Comparison of ENCODE assay signal across 1 cellular context in genomic region chr10:35126530-35127288, GRCh38.
A peak's percentile ranks its signal among the peaks of the same experiment; 100 is the strongest.
TF ChIP-seq lines count a peak whose summit lies in the region.

Gene CREM, plus strand, starts transcription at chr10:35126846. Its CDS starts 10,990 bp downstream, at chr10:35137836.

TF ChIP-seq in HepG2, 621 proteins besides CTCF, POLR2A, EP300 and RAD21 (continued from another document and continues in another):
- TF ChIP-seq AKNA (CRISPR knock-in tag; IDR thresholded peaks at IDR 0.05; ENCODE audit: borderline replicate concordance) (no peak), ZNF709 (CRISPR knock-in tag; IDR thresholded peaks at IDR 0.05) (no peak), HDAC6 (IDR thresholded peaks at IDR 0.05; ENCODE audit: low read depth, low read length) (no peak), ZSCAN25 (CRISPR knock-in tag; IDR thresholded peaks at IDR 0.05) (no peak), PBX3 (CRISPR knock-in tag; IDR thresholded peaks at IDR 0.05; ENCODE audit: borderline replicate concordance) (no peak), CREB1 (IDR thresholded peaks at IDR 0.05) (peak; percentile 93), CREB1 (CRISPR knock-in tag; IDR thresholded peaks at IDR 0.05) (peak; percentile 72), ZNF263 (CRISPR knock-in tag; IDR thresholded peaks at IDR 0.05) (no peak; the same call in 1 of the 2 replicates), CEBPG (CRISPR knock-in tag; IDR thresholded peaks at IDR 0.05) (no peak), CEBPZ (IDR thresholded peaks at IDR 0.05; ENCODE audit: low read length) (no peak), MLX (CRISPR knock-in tag; IDR thresholded peaks at IDR 0.05) (no peak), THRA (CRISPR knock-in tag; IDR thresholded peaks at IDR 0.05; ENCODE audit: borderline replicate concordance) (no peak), ASH2L (IDR thresholded peaks at IDR 0.05; ENCODE audit: insufficient read length, low read depth, low read length) (peak; percentile 91), TRAFD1 (CRISPR knock-in tag; IDR thresholded peaks at IDR 0.05; ENCODE audit: borderline replicate concordance) (no peak), SP1 (IDR thresholded peaks at IDR 0.05) (no peak), SP1 (CRISPR knock-in tag; IDR thresholded peaks at IDR 0.05) (peak; percentile 42; the same call in 1 of the 2 replicates), SP2 (CRISPR knock-in tag; IDR thresholded peaks at IDR 0.05) (no peak; the same call in 1 of the 2 replicates), PREB (CRISPR knock-in tag; IDR thresholded peaks at IDR 0.05) (no peak), ZNF83 (CRISPR knock-in tag; IDR thresholded peaks at IDR 0.05; ENCODE audit: borderline replicate concordance) (no peak; the same call in 1 of the 2 replicates), ZNF619 (CRISPR knock-in tag; IDR thresholded peaks at IDR 0.05) (no peak), MXD4 (CRISPR knock-in tag; IDR thresholded peaks at IDR 0.05) (0 out of 2 replicates have a peak, but pooled peaks have one; percentile 43), ZSCAN31 (CRISPR knock-in tag; IDR thresholded peaks at IDR 0.05; ENCODE audit: low read depth) (peak; percentile 57), ZNF230 (CRISPR knock-in tag; IDR thresholded peaks at IDR 0.05) (peak; percentile 66; the same call in 1 of the 2 replicates), ZNF629 (CRISPR knock-in tag; conservative IDR thresholded peaks at IDR 0.05) (no peak), ZNF773 (CRISPR knock-in tag; IDR thresholded peaks at IDR 0.05; ENCODE audit: borderline replicate concordance) (0 out of 2 replicates have a peak, but pooled peaks have one; percentile 76), GATAD2A (CRISPR knock-in tag; IDR thresholded peaks at IDR 0.05) (peak; percentile 12; the same call in 1 of the 2 replicates), NFYC (CRISPR knock-in tag; IDR thresholded peaks at IDR 0.05) (no peak), SMARCE1 (IDR thresholded peaks at IDR 0.05; ENCODE audit: borderline replicate concordance) (no peak), ZFP1 (CRISPR knock-in tag; IDR thresholded peaks at IDR 0.05) (no peak), ZBTB39 (CRISPR knock-in tag; IDR thresholded peaks at IDR 0.05) (no peak), TSC22D2 (CRISPR knock-in tag; IDR thresholded peaks at IDR 0.05; ENCODE audit: borderline replicate concordance) (0 out of 2 replicates have a peak, but pooled peaks have one; percentile 49), PHF8 (CRISPR knock-in tag; IDR thresholded peaks at IDR 0.05) (peak; percentile 72), ATF6 (CRISPR knock-in tag; conservative IDR thresholded peaks at IDR 0.05) (no peak), IKZF1 (IDR thresholded peaks at IDR 0.05) (no peak), USF2 (IDR thresholded peaks at IDR 0.05; ENCODE audit: low read depth, low read length) (no peak), USF2 (CRISPR knock-in tag; IDR thresholded peaks at IDR 0.05; ENCODE audit: borderline replicate concordance) (no peak), MED1 (CRISPR knock-in tag; IDR thresholded peaks at IDR 0.05) (peak; percentile 26; the same call in 1 of the 2 replicates), ZFP36L1 (CRISPR knock-in tag; IDR thresholded peaks at IDR 0.05) (peak; percentile 64; the same call in 1 of the 2 replicates), HOXA3 (CRISPR knock-in tag; IDR thresholded peaks at IDR 0.05) (peak; percentile 99)
